ENCODE assay signal across 24 cellular contexts in the genomic region with DNA sequence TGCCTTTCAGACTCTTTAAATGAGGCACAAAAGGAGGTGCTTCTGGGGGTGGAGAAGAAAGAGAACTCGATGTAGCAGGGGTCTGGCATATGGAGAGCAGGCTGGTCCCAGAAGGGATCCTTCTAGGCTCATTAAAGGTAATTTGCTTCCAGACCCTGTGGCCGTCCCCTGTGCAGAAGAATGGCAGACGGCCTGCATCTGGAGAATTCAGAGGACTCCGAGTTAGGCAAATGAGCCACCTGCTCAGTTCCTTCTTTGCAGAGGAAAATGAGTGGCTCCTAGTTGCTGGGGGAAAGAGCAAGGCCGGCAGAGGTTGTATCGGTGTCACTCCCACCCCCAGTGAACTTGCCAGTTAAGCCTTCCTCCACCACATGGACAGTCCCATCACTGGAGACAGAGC.
"Had no signal": no experiment of that assay in that cellular context is flagged by ENCODE, and none has a peak within 500 bp of the region (broad histone marks: within the 10 kb centered on the region; RNA-seq: fewer than 3 reads in every experiment).

No MANE protein-coding gene starts in this region.

- H3K9me3 ChIP-seq: esophagus muscularis mucosa, gastroesophageal sphincter, heart right ventricle, left lung, psoas muscle, sigmoid colon, stomach, thyroid gland, vagina had no signal

- H3K9ac ChIP-seq: neural progenitor cell had no signal

- DNase-seq: effector CD8-positive, alpha-beta T cell; foreskin keratinocyte; heart right ventricle; hippocampal formation; left cardiac atrium; left lung; mesenchymal stem cell; midbrain; naive thymus-derived CD4-positive, alpha-beta T cell; posterior cingulate gyrus; psoas muscle; right cardiac atrium; sigmoid colon; stimulated activated CD4-positive, alpha-beta T cell treated with anti-CD3 and anti-CD28 coated beads, Interleukin-2, amount 100 ng/mL, for 24 hours; stimulated activated CD4-positive, alpha-beta T cell treated with anti-CD3 and anti-CD28 coated beads, Interleukin-4, amount 100 ng/mL, for 24 hours; stimulated activated naive CD4-positive, alpha-beta T cell treated with Interleukin-2 at 50 U/mL for 16 hours; stomach; thyroid gland; trophoblast cell had no signal

- H3K4me2 ChIP-seq: neural progenitor cell had no signal

- H3K4me3 ChIP-seq: esophagus muscularis mucosa, gastroesophageal sphincter, heart right ventricle, left lung, neural progenitor cell, psoas muscle, sigmoid colon, stomach, thyroid gland, vagina had no signal

- H2AFZ ChIP-seq: neural progenitor cell had no signal

- H3K4me1 ChIP-seq: esophagus muscularis mucosa, foreskin keratinocyte, gastroesophageal sphincter, heart right ventricle, left lung, neural progenitor cell, psoas muscle, sigmoid colon, stomach, vagina had no signal

- H3K27ac ChIP-seq: esophagus muscularis mucosa, foreskin keratinocyte, gastroesophageal sphincter, heart right ventricle, left lung, neural progenitor cell, psoas muscle, sigmoid colon, stomach, thyroid gland, vagina had no signal

- H3K27me3 ChIP-seq: esophagus muscularis mucosa, foreskin keratinocyte, gastroesophageal sphincter, heart right ventricle, left lung, neural progenitor cell, sigmoid colon, stomach, thyroid gland, vagina had no signal

- ATAC-seq: gastroesophageal sphincter; heart right ventricle; left cardiac atrium; left lung; naive thymus-derived CD4-positive, alpha-beta T cell; psoas muscle; right cardiac atrium; stimulated activated effector memory CD8-positive, alpha-beta T cell treated with anti-CD3 and anti-CD28 coated beads, Interleukin-12 subunit alpha, Interleukin-12 subunit beta, amount 100 ng/mL, for 72 hours had no signal

- H3K36me3 ChIP-seq: esophagus muscularis mucosa, gastroesophageal sphincter, heart right ventricle, left lung, neural progenitor cell, sigmoid colon, stomach, thyroid gland, vagina had no signal
